Comparison of ENCODE assay signal across 8 cellular contexts in genomic region chr6:149235130-149235561, GRCh38.
A peak's percentile ranks its signal among the peaks of the same experiment; 100 is the strongest.
DNase-seq lines count a peak whose midpoint lies in the region; ATAC-seq and TF ChIP-seq lines count a peak whose summit lies in the region.

No MANE protein-coding gene starts in this region.

- peak overlapping the region; percentile 86 for H3K4me3 Mint-ChIP-seq in activated naive CD4-positive, alpha-beta T cell treated with anti-CD3 and anti-CD28 coated beads, Interleukin-2, amount 50 U/mL, for 24 hours
- H3K4me3 Mint-ChIP-seq in activated CD8-positive, alpha-beta T cell treated with anti-CD3 and anti-CD28 coated beads, Interleukin-2, amount 10 ng/mL, durations not matched to agents 7 days and 5 days = no peak overlapping the region

- H3K27ac ChIP-seq in HEK293 (ENCODE audit: extremely low read depth, low read depth, low read length) (peak overlapping the region; percentile 73), MM.1S (ENCODE audit: low read length) (peak overlapping the region; percentile 69), lower lobe of right lung (no peak overlapping the region), coronary artery (no peak overlapping the region), dorsolateral prefrontal cortex (peak overlapping the region in 11 of 59 donors; percentile 10 to 70 (median 33))

- no peaks in the 10 kb centered on the region for H3K9me3 ChIP-seq in HEK293 (ENCODE audit: control insufficient read depth, insufficient read depth, low read depth, low read length)
- no peaks in the 10 kb centered on the region for H3K9me3 ChIP-seq in MM.1S (replicated peaks; ENCODE audit: insufficient read depth, low read length)
- H3K9me3 ChIP-seq in lower lobe of right lung = no peaks in the 10 kb centered on the region

- no peak overlapping the region for H3K9ac ChIP-seq in MM.1S (ENCODE audit: low read length)

- peaks cover 6% of the 10 kb centered on the region for H3K36me3 Mint-ChIP-seq in activated naive CD4-positive, alpha-beta T cell treated with anti-CD3 and anti-CD28 coated beads, Interleukin-2, amount 50 U/mL, for 24 hours
- peaks cover 60% of the 10 kb centered on the region for H3K36me3 Mint-ChIP-seq in activated CD8-positive, alpha-beta T cell treated with anti-CD3 and anti-CD28 coated beads, Interleukin-2, amount 10 ng/mL, durations not matched to agents 7 days and 5 days (ENCODE audit: low read depth)

- H2AFZ ChIP-seq in MM.1S (ENCODE audit: low read length) = 0 out of 2 replicates have a peak overlapping the region, but pooled peaks have one; percentile 27

- intact Hi-C loops in lower lobe of right lung (cut with DNase I) (no loop called here), dorsolateral prefrontal cortex (cut with DNase I) (no loop called here)

- H3K9me3 Mint-ChIP-seq in activated naive CD4-positive, alpha-beta T cell treated with anti-CD3 and anti-CD28 coated beads, Interleukin-2, amount 50 U/mL, for 24 hours = peaks cover 14% of the 10 kb centered on the region
- H3K9me3 Mint-ChIP-seq in activated CD8-positive, alpha-beta T cell treated with anti-CD3 and anti-CD28 coated beads, Interleukin-2, amount 10 ng/mL, durations not matched to agents 7 days and 5 days (ENCODE audit: insufficient read depth) = peaks cover 27% of the 10 kb centered on the region

- H3F3A ChIP-seq in MM.1S (ENCODE audit: insufficient read depth, low read length) = peaks cover 18% of the 10 kb centered on the region

- H3K4me3 ChIP-seq in HEK293 (ENCODE audit: low read depth, low read length) = no peak overlapping the region
- H3K4me3 ChIP-seq in MM.1S (ENCODE audit: low read length) = 0 out of 2 replicates have a peak overlapping the region, but pooled peaks have one; percentile 1
- H3K4me3 ChIP-seq in lower lobe of right lung = no peak overlapping the region
- no peak overlapping the region for H3K4me3 ChIP-seq in coronary artery
- H3K4me3 ChIP-seq in dorsolateral prefrontal cortex = no peak overlapping the region

- H3K27me3 ChIP-seq in MM.1S (replicated peaks; ENCODE audit: insufficient read depth, low read length) = no peaks in the 10 kb centered on the region
- no peaks in the 10 kb centered on the region for H3K27me3 ChIP-seq in lower lobe of right lung (ENCODE audit: low read depth)
- H3K27me3 ChIP-seq in dorsolateral prefrontal cortex = no peaks in the 10 kb centered on the region

- peak overlapping the region; percentile 43 for H3K4me2 ChIP-seq in MM.1S (ENCODE audit: low read depth, low read length)

- H3K4me1 Mint-ChIP-seq in activated naive CD4-positive, alpha-beta T cell treated with anti-CD3 and anti-CD28 coated beads, Interleukin-2, amount 50 U/mL, for 24 hours = peaks cover 65% of the 10 kb centered on the region
- peaks cover 58% of the 10 kb centered on the region for H3K4me1 Mint-ChIP-seq in activated CD8-positive, alpha-beta T cell treated with anti-CD3 and anti-CD28 coated beads, Interleukin-2, amount 10 ng/mL, durations not matched to agents 7 days and 5 days (ENCODE audit: low read depth)

- POLR2A ChIA-PET in HEK293 (lab: Yijun Ruan, JAX) = interaction anchor here (2.1 kb wide), 1 partner anchor 82 kb away, joined by 7 read pairs; the partner anchor contains the start of gene TAB2
- POLR2A ChIA-PET in activated CD8-positive, alpha-beta T cell treated with anti-CD3 and anti-CD28 coated beads, Interleukin-2, amount 10 ng/mL, durations not matched to agents 7 days and 5 days (lab: Charles Lee) = interaction anchor here (1.7 kb wide), 1 partner anchor 22 kb away, joined by 5 read pairs; no protein-coding TSS in a partner anchor

- no peaks in the 10 kb centered on the region for H3K27me3 Mint-ChIP-seq in activated naive CD4-positive, alpha-beta T cell treated with anti-CD3 and anti-CD28 coated beads, Interleukin-2, amount 50 U/mL, for 24 hours
- H3K27me3 Mint-ChIP-seq in activated CD8-positive, alpha-beta T cell treated with anti-CD3 and anti-CD28 coated beads, Interleukin-2, amount 10 ng/mL, durations not matched to agents 7 days and 5 days (ENCODE audit: low read depth) = no peaks in the 10 kb centered on the region

- CTCF ChIA-PET in HEK293 (lab: Yijun Ruan, JAX) = interaction anchor here (0.6 to 1.5 kb wide), 3 partner anchors 20 to 159 kb away, joined by 3 read pairs; no protein-coding TSS in a partner anchor
- CTCF ChIA-PET in activated CD8-positive, alpha-beta T cell treated with anti-CD3 and anti-CD28 coated beads, Interleukin-2, amount 10 ng/mL, durations not matched to agents 7 days and 5 days (lab: Charles Lee) = interaction anchor here (1.5 kb wide), 1 partner anchor 98 kb away, joined by 3 read pairs; no protein-coding TSS in a partner anchor

- H3K79me2 ChIP-seq in MM.1S (ENCODE audit: low read length) = no peaks in the 10 kb centered on the region

- no peak for DNase-seq in activated naive CD4-positive, alpha-beta T cell (lab: John Stamatoyannopoulos, UW)
- DNase-seq in MM.1S (peak; percentile 33), lower lobe of right lung (no peak), coronary artery (ENCODE audit: low spot score) (no peak), dorsolateral prefrontal cortex (no peak)
- no peak for DNase-seq in activated CD8-positive, alpha-beta T cell treated with anti-CD3 and anti-CD28 coated beads, Interleukin-2, amount 10 ng/mL, durations not matched to agents 7 days and 5 days

- TF ChIP-seq CTCF in HEK293 (tag by site-specific recombination; IDR thresholded peaks at IDR 0.05) (no peak), MM.1S (IDR thresholded peaks at IDR 0.05; ENCODE audit: low read length) (no peak), lower lobe of right lung (IDR thresholded peaks at IDR 0.05) (no peak), coronary artery (IDR thresholded peaks at IDR 0.05) (no peak), dorsolateral prefrontal cortex (IDR thresholded peaks at IDR 0.05 in 54 of 56, conservative IDR thresholded peaks at IDR 0.05 in 2 of 56; ENCODE audit: low read depth in 1 of 56, partially characterized antibody in 56 of 56) (no peak)

- H3K27ac Mint-ChIP-seq in activated naive CD4-positive, alpha-beta T cell treated with anti-CD3 and anti-CD28 coated beads, Interleukin-2, amount 50 U/mL, for 24 hours = peak overlapping the region; percentile 97
- peak overlapping the region; percentile 87 for H3K27ac Mint-ChIP-seq in activated CD8-positive, alpha-beta T cell treated with anti-CD3 and anti-CD28 coated beads, Interleukin-2, amount 10 ng/mL, durations not matched to agents 7 days and 5 days

- H3K4me1 ChIP-seq in HEK293 (ENCODE audit: control insufficient read depth, insufficient read depth, low read length) (peaks cover 39% of the 10 kb centered on the region), MM.1S (ENCODE audit: low read length) (peaks cover 40% of the 10 kb centered on the region), lower lobe of right lung (peaks cover 5% of the 10 kb centered on the region)

- H3K9me2 ChIP-seq in MM.1S (replicated peaks; ENCODE audit: insufficient read depth, low read length) = no peaks in the 10 kb centered on the region

- no peaks in the 10 kb centered on the region for H4K20me1 ChIP-seq in MM.1S (ENCODE audit: insufficient read depth, low read length)

- H3K36me3 ChIP-seq in HEK293 (ENCODE audit: control insufficient read depth in 2 of 2, insufficient read depth in 1 of 2, low read length in 2 of 2) (no peaks in the 10 kb centered on the region), MM.1S (replicated peaks; ENCODE audit: insufficient read depth, low read length) (no peaks in the 10 kb centered on the region), lower lobe of right lung (no peaks in the 10 kb centered on the region)

- no peak for ATAC-seq in activated CD8-positive, alpha-beta T cell treated with anti-CD3 and anti-CD28 coated beads, Interleukin-2, amount 10 ng/mL, durations not matched to agents 7 days and 5 days
- peak; percentile 45 to 67 for ATAC-seq in lower lobe of right lung

TF ChIP-seq in HEK293, 187 proteins besides CTCF, POLR2A, EP300 and RAD21 (continues in another document):
- no peak for TF ChIP-seq ZNF530 (tag by site-specific recombination; IDR thresholded peaks at IDR 0.05; ENCODE audit: low read depth)
- TF ChIP-seq SP3 (tag by site-specific recombination; IDR thresholded peaks at IDR 0.05) = no peak
- TF ChIP-seq SP2 (tag by site-specific recombination; IDR thresholded peaks at IDR 0.05) = no peak
- TF ChIP-seq ATF2 (tag by site-specific recombination; IDR thresholded peaks at IDR 0.05; ENCODE audit: low read depth) = no peak
- peak; percentile 56 for TF ChIP-seq IKZF3 (tag by site-specific recombination; IDR thresholded peaks at IDR 0.05)
- TF ChIP-seq ZNF133 (tag by site-specific recombination; IDR thresholded peaks at IDR 0.05) = no peak
- peak; percentile 65 for TF ChIP-seq ZNF341 (tag by site-specific recombination; IDR thresholded peaks at IDR 0.05; ENCODE audit: low read depth)
- TF ChIP-seq ZNF362 (tag by site-specific recombination; IDR thresholded peaks at IDR 0.05) = no peak
- no peak for TF ChIP-seq HOXC10 (CRISPR knock-in tag; IDR thresholded peaks at IDR 0.05)
- TF ChIP-seq ZNF561 (tag by site-specific recombination; IDR thresholded peaks at IDR 0.05; ENCODE audit: borderline replicate concordance) = peak; percentile 93
- TF ChIP-seq ZNF175 (tag by site-specific recombination; IDR thresholded peaks at IDR 0.05) = no peak
- 0 out of 2 replicates have a peak, but pooled peaks have one; percentile 70 for TF ChIP-seq ZNF350 (tag by site-specific recombination; IDR thresholded peaks at IDR 0.05)
- TF ChIP-seq ZBTB21 (tag by site-specific recombination; IDR thresholded peaks at IDR 0.05) = no peak

Comparison
In these comparisons a context has a peak if more than half of its experiments do, and no peak if none do; other contexts are left out.
1. H3K27ac ChIP-seq: peak in HEK293 (single experiment) and MM.1S (single experiment); none in lower lobe of right lung (single experiment) and coronary artery (0 of 2).